31 cellular contexts compared by ENCODE assay signal in genomic region chr12:3328571-3328970, GRCh38.
"Had no signal": no experiment of that assay in that cellular context is flagged by ENCODE, and none has a peak within 500 bp of the region (broad histone marks: within the 10 kb centered on the region; RNA-seq: fewer than 3 reads in every experiment).

No MANE protein-coding gene starts in this region.

- H3K27ac ChIP-seq: ascending aorta, breast epithelium, cardiac muscle cell, colonic mucosa, WERI-Rb-1 had no signal

- DNase-seq: activated B cell treated with CpG ODN at 0.5 μM for 24 hours; activated CD4-positive, alpha-beta T cell treated with anti-CD3 and anti-CD28 coated beads for 48 hours; activated CD4-positive, alpha-beta T cell treated with anti-CD3 and anti-CD28 coated beads, Interleukin-2, amount 50 U/mL, for 1 hour; activated CD4-positive, alpha-beta T cell treated with anti-CD3 and anti-CD28 coated beads, Interleukin-2, amount 50 U/mL, for 48 hours; activated CD8-positive, alpha-beta memory T cell treated with anti-CD3 and anti-CD28 coated beads for 24 hours; activated CD8-positive, alpha-beta T cell treated with anti-CD3 and anti-CD28 coated beads for 36 hours; activated effector memory CD4-positive, alpha-beta T cell treated with Interleukin-2 at 50 U/mL for 16 hours; activated gamma-delta T cell treated with Interleukin-2 at 50 U/mL for 16 hours; activated naive CD4-positive, alpha-beta T cell treated with anti-CD3 and anti-CD28 coated beads, Interleukin-2, amount 10 ng/mL, durations not matched to agents 7 days and 5 days; activated naive CD8-positive, alpha-beta T cell treated with anti-CD3 and anti-CD28 coated beads, Interleukin-2, amount 10 ng/mL, durations not matched to agents 7 days and 5 days; activated T-cell treated with anti-CD3 and anti-CD28 coated beads, Interleukin-2, amount 50 U/mL, for 4 hours; central memory CD4-positive, alpha-beta T cell; cerebellar nuclear complex; colonic mucosa; effector CD8-positive, alpha-beta T cell; foreskin fibroblast; glutamatergic neuron; T-helper 1 cell; T-helper 17 cell; T1000; WERI-Rb-1 had no signal

- H3K36me3 Mint-ChIP-seq: activated naive CD4-positive, alpha-beta T cell treated with anti-CD3 and anti-CD28 coated beads, Interleukin-2, amount 10 ng/mL, durations not matched to agents 7 days and 5 days; activated naive CD4-positive, alpha-beta T cell treated with anti-CD3 and anti-CD28 coated beads, Interleukin-2, amount 50 U/mL, for 72 hours; activated naive CD8-positive, alpha-beta T cell treated with anti-CD3 and anti-CD28 coated beads, Interleukin-2, amount 10 ng/mL, durations not matched to agents 7 days and 5 days; brain had no signal

- H3K27me3 Mint-ChIP-seq: activated CD8-positive, alpha-beta T cell treated with anti-CD3 and anti-CD28 coated beads for 36 hours; activated naive CD8-positive, alpha-beta T cell treated with anti-CD3 and anti-CD28 coated beads, Interleukin-2, amount 10 ng/mL, durations not matched to agents 7 days and 5 days had no signal

- H3K27me3 ChIP-seq: ascending aorta, breast epithelium, cardiac muscle cell, colonic mucosa, heart left ventricle had no signal

- H3K27ac Mint-ChIP-seq: activated B cell treated with CpG ODN at 0.5 μM for 24 hours; activated CD8-positive, alpha-beta T cell treated with anti-CD3 and anti-CD28 coated beads for 36 hours; activated naive CD4-positive, alpha-beta T cell treated with anti-CD3 and anti-CD28 coated beads, Interleukin-2, amount 10 ng/mL, durations not matched to agents 7 days and 5 days; activated naive CD4-positive, alpha-beta T cell treated with anti-CD3 and anti-CD28 coated beads, Interleukin-2, amount 50 U/mL, for 72 hours; activated naive CD8-positive, alpha-beta T cell treated with anti-CD3 and anti-CD28 coated beads, Interleukin-2, amount 10 ng/mL, durations not matched to agents 7 days and 5 days; activated T-helper 17 cell treated with anti-CD3 and anti-CD28 coated beads, Interleukin-2, amount 50 U/mL, for 72 hours; brain; T-helper 17 cell; T-helper 2 cell treated with Interferon-gamma antibody and Interleukin-4, amounts not matched to agents 5 μg/mL and 100 μg/mL, for 36 hours had no signal

- H3K4me1 ChIP-seq: ascending aorta, breast epithelium, colonic mucosa had no signal

- H3K36me3 ChIP-seq: ascending aorta, breast epithelium, cardiac muscle cell, colonic mucosa, heart left ventricle had no signal

- ATAC-seq: activated CD4-positive, CD25-positive, alpha-beta regulatory T cell treated with anti-CD3 and anti-CD28 coated beads, Interleukin-2, amount 50 U/mL, for 24 hours; activated CD8-positive, alpha-beta T cell treated with anti-CD3 and anti-CD28 coated beads for 36 hours; activated naive CD4-positive, alpha-beta T cell treated with anti-CD3 and anti-CD28 coated beads, Interleukin-2, amount 50 U/mL, for 72 hours; activated T-cell treated with anti-CD3 and anti-CD28 coated beads, Interleukin-2, amount 50 U/mL, for 4 hours; activated T-helper 17 cell treated with anti-CD3 and anti-CD28 coated beads, Interleukin-2, amount 50 U/mL, for 72 hours; esophagus mucosa; T-helper 17 cell had no signal

- H3K4me3 ChIP-seq: ascending aorta, breast epithelium, cardiac muscle cell, colonic mucosa, heart left ventricle had no signal

- H3K4me3 Mint-ChIP-seq: activated B cell treated with CpG ODN at 0.5 μM for 24 hours; activated CD8-positive, alpha-beta T cell treated with anti-CD3 and anti-CD28 coated beads for 36 hours; activated naive CD4-positive, alpha-beta T cell treated with anti-CD3 and anti-CD28 coated beads, Interleukin-2, amount 10 ng/mL, durations not matched to agents 7 days and 5 days; activated naive CD8-positive, alpha-beta T cell treated with anti-CD3 and anti-CD28 coated beads, Interleukin-2, amount 10 ng/mL, durations not matched to agents 7 days and 5 days; activated T-cell treated with anti-CD3 and anti-CD28 coated beads, Interleukin-2, amount 50 U/mL, for 4 hours; activated T-helper 17 cell treated with anti-CD3 and anti-CD28 coated beads, Interleukin-2, amount 50 U/mL, for 72 hours; brain; T-helper 17 cell; T-helper 2 cell treated with Interferon-gamma antibody and Interleukin-4, amounts not matched to agents 5 μg/mL and 100 μg/mL, for 36 hours had no signal

- H3K4me1 Mint-ChIP-seq: activated B cell treated with CpG ODN at 0.5 μM for 24 hours; activated naive CD4-positive, alpha-beta T cell treated with anti-CD3 and anti-CD28 coated beads, Interleukin-2, amount 10 ng/mL, durations not matched to agents 7 days and 5 days; activated naive CD8-positive, alpha-beta T cell treated with anti-CD3 and anti-CD28 coated beads, Interleukin-2, amount 10 ng/mL, durations not matched to agents 7 days and 5 days; activated T-helper 17 cell treated with anti-CD3 and anti-CD28 coated beads, Interleukin-2, amount 50 U/mL, for 72 hours; T-helper 17 cell had no signal

- H3K9me3 Mint-ChIP-seq: activated B cell treated with CpG ODN at 0.5 μM for 24 hours; activated CD8-positive, alpha-beta T cell treated with anti-CD3 and anti-CD28 coated beads for 36 hours; activated naive CD4-positive, alpha-beta T cell treated with anti-CD3 and anti-CD28 coated beads, Interleukin-2, amount 10 ng/mL, durations not matched to agents 7 days and 5 days; activated naive CD4-positive, alpha-beta T cell treated with anti-CD3 and anti-CD28 coated beads, Interleukin-2, amount 50 U/mL, for 72 hours; activated naive CD8-positive, alpha-beta T cell treated with anti-CD3 and anti-CD28 coated beads, Interleukin-2, amount 10 ng/mL, durations not matched to agents 7 days and 5 days; activated T-cell treated with anti-CD3 and anti-CD28 coated beads, Interleukin-2, amount 50 U/mL, for 4 hours; activated T-helper 17 cell treated with anti-CD3 and anti-CD28 coated beads, Interleukin-2, amount 50 U/mL, for 72 hours; T-helper 2 cell treated with Interferon-gamma antibody and Interleukin-4, amounts not matched to agents 5 μg/mL and 100 μg/mL, for 36 hours had no signal

- H3K9me3 ChIP-seq: ascending aorta, breast epithelium, colonic mucosa, heart left ventricle had no signal
